ENCODE assay signal across 18 cellular contexts in the genomic region with DNA sequence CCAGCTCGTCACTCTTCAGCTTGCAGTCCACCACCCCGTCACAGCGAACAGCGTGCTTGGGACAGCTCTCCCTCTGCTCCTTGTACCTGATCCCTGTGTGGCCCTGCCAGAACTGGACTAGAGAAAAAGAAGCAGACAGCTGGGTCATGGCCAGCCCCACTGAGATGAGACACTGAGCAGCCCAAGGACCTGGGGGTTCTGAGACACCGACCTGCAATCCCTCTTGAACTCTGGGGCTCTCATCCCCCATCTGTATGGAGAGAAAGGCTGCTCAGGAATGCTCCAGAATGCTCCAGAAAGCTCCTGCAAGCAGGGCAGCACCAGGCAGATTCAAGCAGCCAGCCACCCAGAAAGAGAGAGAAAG. TPM values are rescaled to one million over a fixed set of nuclear protein-coding genes. Genes with fewer than 3 reads are reported as not detected.
"Had no signal": no experiment of that assay in that cellular context is flagged by ENCODE, and none has a peak within 500 bp of the region (broad histone marks: within the 10 kb centered on the region; RNA-seq: fewer than 3 reads in every experiment).

No MANE protein-coding gene starts in this region.

- H3K9me3 Mint-ChIP-seq: activated CD4-positive, alpha-beta memory T cell treated with anti-CD3 and anti-CD28 coated beads, Interleukin-2, amount 10 ng/mL, durations not matched to agents 7 days and 5 days; memory B cell; stimulated activated naive B cell treated with anti-CD40 and anti-IgM and Interleukin-4, amounts not matched to agents 10 μg/mL and 1 μg/mL and 100 μg/mL, for 72 hours had no signal

- H3K27me3 ChIP-seq: colonic mucosa, upper lobe of right lung had no signal

- H3K4me3 Mint-ChIP-seq: activated CD4-positive, alpha-beta memory T cell treated with anti-CD3 and anti-CD28 coated beads, Interleukin-2, amount 10 ng/mL, durations not matched to agents 7 days and 5 days; activated naive CD8-positive, alpha-beta T cell; memory B cell; naive thymus-derived CD4-positive, alpha-beta T cell; stimulated activated naive B cell treated with anti-CD40 and anti-IgM and Interleukin-4, amounts not matched to agents 10 μg/mL and 1 μg/mL and 100 μg/mL, for 72 hours had no signal

- H3K27me3 Mint-ChIP-seq: activated naive CD8-positive, alpha-beta T cell; memory B cell had no signal

- H3K9ac ChIP-seq: parathyroid adenoma had no signal

- H2AFZ ChIP-seq: parathyroid adenoma had no signal

- H3K9me3 ChIP-seq: colonic mucosa, gastrocnemius medialis, heart left ventricle, thoracic aorta, upper lobe of right lung had no signal

- H3K4me3 ChIP-seq: colonic mucosa, gastrocnemius medialis, heart left ventricle, thoracic aorta, upper lobe of right lung had no signal

- ATAC-seq: esophagus mucosa; gastrocnemius medialis; heart left ventricle; naive thymus-derived CD4-positive, alpha-beta T cell; stimulated activated naive B cell treated with anti-CD40 and anti-IgM and Interleukin-4, amounts not matched to agents 10 μg/mL and 1 μg/mL and 100 μg/mL, for 72 hours; upper lobe of right lung had no signal

- H3K79me2 ChIP-seq: parathyroid adenoma had no signal

- H3K4me1 ChIP-seq: colonic mucosa, gastrocnemius medialis, heart left ventricle, parathyroid adenoma, upper lobe of right lung had no signal

- H3K36me3 ChIP-seq: colonic mucosa, gastrocnemius medialis, heart left ventricle, thoracic aorta, upper lobe of right lung had no signal

- DNase-seq: activated CD4-positive, alpha-beta memory T cell treated with anti-CD3 and anti-CD28 coated beads, Interleukin-2, amount 10 ng/mL, durations not matched to agents 7 days and 5 days; activated CD4-positive, alpha-beta T cell treated with anti-CD3 and anti-CD28 coated beads for 48 hours; activated CD4-positive, CD25-positive, alpha-beta regulatory T cell; central memory CD4-positive, alpha-beta T cell; colonic mucosa; gastrocnemius medialis; kidney glomerular epithelial cell; naive thymus-derived CD4-positive, alpha-beta T cell; stimulated activated naive B cell treated with anti-CD40 and anti-IgM and Interleukin-4, amounts not matched to agents 10 μg/mL and 1 μg/mL and 100 μg/mL, for 72 hours; T1000; upper lobe of right lung had no signal

- H3K36me3 Mint-ChIP-seq: naive thymus-derived CD4-positive, alpha-beta T cell had no signal

- H3K27ac ChIP-seq: colonic mucosa, gastrocnemius medialis, heart left ventricle, parathyroid adenoma, thoracic aorta, upper lobe of right lung had no signal

- H3K27ac Mint-ChIP-seq: activated CD4-positive, alpha-beta memory T cell treated with anti-CD3 and anti-CD28 coated beads, Interleukin-2, amount 10 ng/mL, durations not matched to agents 7 days and 5 days; activated naive CD8-positive, alpha-beta T cell; memory B cell; stimulated activated naive B cell treated with anti-CD40 and anti-IgM and Interleukin-4, amounts not matched to agents 10 μg/mL and 1 μg/mL and 100 μg/mL, for 72 hours had no signal

RNA-seq across cellular contexts. Expression of a gene that starts 14.8 kb away (rescaled TPM):
- total RNA-seq: gastrocnemius medialis had no signal

RNA-seq across cellular contexts. Expression of a gene that starts 37.9 kb away (rescaled TPM):
- total RNA-seq: activated CD4-positive, alpha-beta memory T cell treated with anti-CD3 and anti-CD28 coated beads, Interleukin-2, amount 10 ng/mL, durations not matched to agents 7 days and 5 days; T-helper 1 cell treated with Interleukin-12 subunit alpha and Interleukin-12 subunit beta and Interleukin-4 antibody, amounts not matched to agents 30 ng/mL and 1 ng/mL, for 36 hours had no signal
